In genomic region chrX:119604778-119605177, GRCh38 we compare ENCODE assay signal across 8 cellular contexts. TPM values are rescaled to one million over a fixed set of nuclear protein-coding genes. Genes with fewer than 3 reads are reported as not detected.
DNase-seq lines count a peak whose midpoint lies in the region; ATAC-seq and TF ChIP-seq lines count a peak whose summit lies in the region.

No MANE protein-coding gene starts in this region.

- H3K27ac Mint-ChIP-seq in CD14-positive monocyte: peak overlapping the region in 3 of 7 donors; percentile 7 to 97 (median 84)
- H3K27ac Mint-ChIP-seq in naive thymus-derived CD4-positive, alpha-beta T cell: peak overlapping the region; percentile 81 to 98 (median 95)

- CTCF ChIA-PET in naive thymus-derived CD4-positive, alpha-beta T cell (lab: Charles Lee): no interaction called here

- H3K9me3 ChIP-seq in breast epithelium (no peaks in the 10 kb centered on the region), aorta (ENCODE audit: control insufficient read depth, low read length) (no peaks in the 10 kb centered on the region)
- H3K9me3 ChIP-seq in naive thymus-derived CD4-positive, alpha-beta T cell (ENCODE audit: control insufficient read depth in 2 of 3, low read length in 3 of 3): no peaks in the 10 kb centered on the region

- peaks cover 2 to 5% of the 10 kb centered on the region in 2 donors for H3K36me3 Mint-ChIP-seq in CD14-positive monocyte
- peaks cover 0 to 11% (median 4%) of the 10 kb centered on the region in 5 donors for H3K36me3 Mint-ChIP-seq in naive thymus-derived CD4-positive, alpha-beta T cell

- peaks cover 18% of the 10 kb centered on the region for H3K4me1 Mint-ChIP-seq in CD14-positive monocyte
- H3K4me1 Mint-ChIP-seq in naive thymus-derived CD4-positive, alpha-beta T cell: peaks cover 6 to 40% (median 34%) of the 10 kb centered on the region in 7 donors

- peaks cover 0 to 3% (median 0%) of the 10 kb centered on the region in 7 donors for H3K9me3 Mint-ChIP-seq in CD14-positive monocyte
- H3K9me3 Mint-ChIP-seq in naive thymus-derived CD4-positive, alpha-beta T cell: peaks cover 0 to 2% (median 0%) of the 10 kb centered on the region in 11 donors

- H3K4me3 Mint-ChIP-seq in CD14-positive monocyte: peak overlapping the region; percentile 95 to 97
- H3K4me3 Mint-ChIP-seq in naive thymus-derived CD4-positive, alpha-beta T cell: peak overlapping the region; percentile 90 to 100 (median 94)

- no peak for TF ChIP-seq POLR2A in breast epithelium (IDR thresholded peaks at IDR 0.05)

- DNase-seq in CD14-positive monocyte (ENCODE audit: low spot score) (no peak), breast epithelium (ENCODE audit: low spot score in 2 of 2) (no peak), aorta (no peak), DMS53 (lab: John Stamatoyannopoulos, UW) (no peak), RPMI8226 (no peak)
- no peak for DNase-seq in Jurkat, Clone E6-1 (ENCODE audit: low read depth, low spot score)
- peak in 1 of 9 donors; percentile 26 for DNase-seq in naive thymus-derived CD4-positive, alpha-beta T cell

- peaks cover 0 to 35% (median 0%) of the 10 kb centered on the region in 3 donors for H3K27me3 Mint-ChIP-seq in CD14-positive monocyte (ENCODE audit: low read depth in 3 of 3)
- H3K27me3 Mint-ChIP-seq in naive thymus-derived CD4-positive, alpha-beta T cell: peaks cover 0 to 4% (median 0%) of the 10 kb centered on the region in 5 donors

- no peak for ATAC-seq in naive thymus-derived CD4-positive, alpha-beta T cell
- ATAC-seq in aorta (ENCODE audit: low FRiP score) (no peak), HG03139 (IDR thresholded peaks at IDR 0.05; ENCODE audit: unreplicated experiment) (no peak)

- peaks cover 0 to 11% of the 10 kb centered on the region in 2 donors for H3K27me3 ChIP-seq in breast epithelium
- no peaks in the 10 kb centered on the region for H3K27me3 ChIP-seq in naive thymus-derived CD4-positive, alpha-beta T cell (ENCODE audit: control insufficient read depth in 2 of 2, insufficient read depth in 2 of 2, low read length in 2 of 2)
- H3K27me3 ChIP-seq in aorta (ENCODE audit: control insufficient read depth in 1 of 2, insufficient read depth in 2 of 2, low read length in 1 of 2): no peaks in the 10 kb centered on the region

- peak overlapping the region; percentile 79 for H3K4me3 ChIP-seq in Jurkat, Clone E6-1 (ENCODE audit: low read length)
- H3K4me3 ChIP-seq in breast epithelium (peak overlapping the region; percentile 65 to 74 (median 71)), aorta (ENCODE audit: low read length in 2 of 2) (no peak overlapping the region)
- peak overlapping the region; percentile 71 for H3K4me3 ChIP-seq in naive thymus-derived CD4-positive, alpha-beta T cell (ENCODE audit: low read length)

- H3K4me1 ChIP-seq in breast epithelium (no peaks in the 10 kb centered on the region), aorta (ENCODE audit: control insufficient read depth in 1 of 2, insufficient read depth in 2 of 2, low read length in 2 of 2) (no peaks in the 10 kb centered on the region)
- H3K4me1 ChIP-seq in naive thymus-derived CD4-positive, alpha-beta T cell (ENCODE audit: control insufficient read depth in 2 of 2, insufficient read depth in 2 of 2, low read length in 2 of 2): peaks cover 5 to 11% of the 10 kb centered on the region in 2 donors

- intact Hi-C loops in CD14-positive monocyte (cut with micrococcal nuclease): loop anchor here (10.0 kb wide), 2 partner anchors 90 to 170 kb away; partner anchors contain the start of gene SEPTIN6 (in 1 of the 2)
- intact Hi-C loops in breast epithelium (cut with DNase I; ENCODE audit: low total_unique reads): no loop called here
- intact Hi-C loops in naive thymus-derived CD4-positive, alpha-beta T cell (cut with micrococcal nuclease): loop anchor here (2.0 to 5.0 kb wide), 3 partner anchors 30 to 268 kb away; partner anchors contain the start of genes NDUFA1 (in 2 of the 2), RNF113A (in 2 of the 2) and UBE2A (in 1 of the 2)
- intact Hi-C loops in aorta (cut with DNase I): loop anchor here in 1 of 2 donors (2.0 kb wide), 1 partner anchor 30 kb away; the partner anchor contains the start of gene UBE2A

- H3K27ac ChIP-seq in breast epithelium: peak overlapping the region in 1 of 2 donors; percentile 90
- peak overlapping the region; percentile 90 for H3K27ac ChIP-seq in naive thymus-derived CD4-positive, alpha-beta T cell (ENCODE audit: low read depth, low read length)
- no peak overlapping the region for H3K27ac ChIP-seq in aorta (ENCODE audit: low read depth in 1 of 2, low read length in 2 of 2)

- POLR2A ChIA-PET in naive thymus-derived CD4-positive, alpha-beta T cell (lab: Charles Lee): interaction anchor here (0.6 to 3.2 kb wide), 10 partner anchors 12 to 1075 kb away, joined by 3 to 17 read pairs (median 3); partner anchors contain the start of genes NDUFA1, RNF113A, SLC25A5 and UBE2A

- no peak for TF ChIP-seq CTCF in CD14-positive monocyte (IDR thresholded peaks at IDR 0.05)
- no peak for TF ChIP-seq CTCF in breast epithelium (IDR thresholded peaks at IDR 0.05)

- 23 to 44% methylated on average over 9 of the region's 9 CpGs for WGBS in aorta, 2 donors

- H3K36me3 ChIP-seq in breast epithelium (no peaks in the 10 kb centered on the region), aorta (ENCODE audit: control insufficient read depth in 1 of 2, insufficient read depth in 2 of 2, low read length in 1 of 2) (no peaks in the 10 kb centered on the region)
- H3K36me3 ChIP-seq in naive thymus-derived CD4-positive, alpha-beta T cell (ENCODE audit: control insufficient read depth in 2 of 3, insufficient read depth in 3 of 3, low read length in 3 of 3): no peaks in the 10 kb centered on the region

RNA-seq across cellular contexts. Expression of gene NKRF, which starts 1.4 kb away (rescaled TPM):
- polyA plus RNA-seq in CD14-positive monocyte (1 to 10 TPM; 1.3 to 2.4 TPM), aorta (1 to 10 TPM; 1.5 to 5.3 TPM)
- 14.3 TPM for polyA plus RNA-seq in Jurkat, Clone E6-1 (2012; ENCODE audit: insufficient read depth, insufficient read length)
- total RNA-seq in breast epithelium (1 to 10 TPM; 4.8 to 8.5 (median 8.2) TPM), aorta (1 to 10 TPM; 8.4 to 8.9 TPM)
- total RNA-seq in naive thymus-derived CD4-positive, alpha-beta T cell: 10 to 100 TPM in 4 of 5 experiments, 1 to 10 TPM in 1; 9.9 to 16.4 (median 14.0) TPM
- 1 to 10 TPM; 5.2 to 8.1 TPM for polyA plus RNA-seq in naive thymus-derived CD4-positive, alpha-beta T cell

RNA-seq across cellular contexts. Expression of gene UBE2A, which starts 30.4 kb away (rescaled TPM):
- polyA plus RNA-seq in CD14-positive monocyte: 10 to 100 TPM; 74.1 to 91.4 TPM
- 121 TPM for polyA plus RNA-seq in Jurkat, Clone E6-1 (2012; ENCODE audit: insufficient read depth, insufficient read length)
- 10 to 100 TPM; 30.5 to 35.4 (median 34.9) TPM for total RNA-seq in breast epithelium
- total RNA-seq in naive thymus-derived CD4-positive, alpha-beta T cell: 10 to 100 TPM; 34.0 to 74.7 (median 60.2) TPM
- polyA plus RNA-seq in naive thymus-derived CD4-positive, alpha-beta T cell: 10 to 100 TPM; 23.9 to 30.7 TPM
- total RNA-seq in aorta: 10 to 100 TPM; 45.4 to 51.1 TPM
- polyA plus RNA-seq in aorta: 10 to 100 TPM; 48.3 to 56.7 TPM

RNA-seq across cellular contexts. Expression of gene STEEP1, which starts 39.6 kb away (rescaled TPM):
- polyA plus RNA-seq in CD14-positive monocyte (10 to 100 TPM; 10.6 to 13.2 TPM), aorta (10 to 100 TPM; 18.1 to 25.9 TPM)
- 28.1 TPM for polyA plus RNA-seq in Jurkat, Clone E6-1 (2012; ENCODE audit: insufficient read depth, insufficient read length)
- total RNA-seq in breast epithelium (10 to 100 TPM; 27.2 to 38.3 (median 32.0) TPM), aorta (10 to 100 TPM; 16.7 to 18.4 TPM)
- total RNA-seq in naive thymus-derived CD4-positive, alpha-beta T cell: 10 to 100 TPM; 19.9 to 21.8 (median 20.9) TPM
- 10 to 100 TPM; 13.3 to 22.2 TPM for polyA plus RNA-seq in naive thymus-derived CD4-positive, alpha-beta T cell

Comparison
In these comparisons a context has a peak if more than half of its experiments do, and no peak if none do; other contexts are left out.
1. H3K4me3 ChIP-seq: peak in Jurkat, Clone E6-1 (single experiment), breast epithelium (3 of 3) and naive thymus-derived CD4-positive, alpha-beta T cell (single experiment); none in aorta (0 of 2).